In the genomic region with DNA sequence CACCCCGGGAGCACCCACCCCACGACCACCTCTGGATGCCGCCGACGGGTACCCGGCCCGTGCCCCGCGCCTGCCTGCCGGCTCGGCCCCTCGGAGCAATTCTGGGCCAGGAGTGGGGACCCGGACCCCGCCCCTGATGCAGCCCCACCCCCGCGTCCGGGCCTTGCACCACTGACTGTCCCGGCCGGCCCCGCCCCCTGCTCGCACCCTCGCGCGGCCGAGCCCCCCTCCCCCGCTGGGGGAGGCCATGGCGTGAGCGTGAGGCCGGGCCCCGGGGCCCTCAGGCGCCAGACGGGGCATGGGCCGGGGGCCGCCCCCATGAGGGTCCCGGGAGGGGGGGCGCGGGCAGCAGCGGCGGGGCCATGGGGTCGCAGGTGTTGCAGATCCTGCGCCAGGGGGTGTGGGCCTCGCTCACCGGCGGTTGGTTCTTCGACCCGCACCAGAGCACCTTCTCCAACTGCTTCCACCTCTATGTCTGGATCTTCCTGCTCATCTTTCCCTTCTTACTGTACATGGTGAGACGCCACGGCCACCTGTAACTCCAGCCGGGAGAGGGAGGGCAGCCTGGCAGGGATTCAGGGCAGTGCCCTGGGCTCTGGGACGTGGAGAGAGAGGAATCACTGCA, we compare ENCODE assay signal across 1 cellular context.
TF ChIP-seq lines count a peak whose summit lies in the region.

No MANE protein-coding gene starts in this region.

TF ChIP-seq in K562, 482 proteins besides CTCF, POLR2A, EP300 and RAD21 (continues in another document):
- TF ChIP-seq POLR2G (IDR thresholded peaks at IDR 0.05; ENCODE audit: low read depth, low read length) = peak; percentile 10
- no peak for TF ChIP-seq NCOA2 (IDR thresholded peaks at IDR 0.05; ENCODE audit: partially characterized antibody in 2 of 2)
- no peak for TF ChIP-seq ZNF253 (CRISPR knock-in tag; conservative IDR thresholded peaks at IDR 0.05)
- TF ChIP-seq ZFX (CRISPR knock-in tag; IDR thresholded peaks at IDR 0.05) = peak; percentile 49
- TF ChIP-seq MXI1 (IDR thresholded peaks at IDR 0.05; ENCODE audit: low read depth, low read length) = 0 out of 2 replicates have a peak, but pooled peaks have one; percentile 12
- TF ChIP-seq KDM4B (IDR thresholded peaks at IDR 0.05; ENCODE audit: borderline replicate concordance in 2 of 2, low read depth in 1 of 2) = no peak
- no peak for TF ChIP-seq TCF7L2 (IDR thresholded peaks at IDR 0.05; ENCODE audit: low read depth, low read length)
- TF ChIP-seq FOSL1 (tag; conservative IDR thresholded peaks at IDR 0.05) = no peak
- TF ChIP-seq CHD1 (IDR thresholded peaks at IDR 0.05; ENCODE audit: low read length) = peak; percentile 98
- TF ChIP-seq, protein P1, sequence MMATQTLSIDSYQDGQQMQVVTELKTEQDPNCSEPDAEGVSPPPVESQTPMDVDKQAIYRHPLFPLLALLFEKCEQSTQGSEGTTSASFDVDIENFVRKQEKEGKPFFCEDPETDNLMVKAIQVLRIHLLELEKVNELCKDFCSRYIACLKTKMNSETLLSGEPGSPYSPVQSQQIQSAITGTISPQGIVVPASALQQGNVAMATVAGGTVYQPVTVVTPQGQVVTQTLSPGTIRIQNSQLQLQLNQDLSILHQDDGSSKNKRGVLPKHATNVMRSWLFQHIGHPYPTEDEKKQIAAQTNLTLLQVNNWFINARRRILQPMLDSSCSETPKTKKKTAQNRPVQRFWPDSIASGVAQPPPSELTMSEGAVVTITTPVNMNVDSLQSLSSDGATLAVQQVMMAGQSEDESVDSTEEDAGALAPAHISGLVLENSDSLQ (IDR thresholded peaks at IDR 0.05) = no peak
- TF ChIP-seq, protein P2, sequence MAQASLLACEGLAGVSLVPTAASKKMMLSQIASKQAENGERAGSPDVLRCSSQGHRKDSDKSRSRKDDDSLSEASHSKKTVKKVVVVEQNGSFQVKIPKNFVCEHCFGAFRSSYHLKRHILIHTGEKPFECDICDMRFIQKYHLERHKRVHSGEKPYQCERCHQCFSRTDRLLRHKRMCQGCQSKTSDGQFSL (CRISPR knock-in tag; IDR thresholded peaks at IDR 0.05) = no peak
- TF ChIP-seq, protein P2 (tag; IDR thresholded peaks at IDR 0.05) = no peak
- TF ChIP-seq, protein P3, sequence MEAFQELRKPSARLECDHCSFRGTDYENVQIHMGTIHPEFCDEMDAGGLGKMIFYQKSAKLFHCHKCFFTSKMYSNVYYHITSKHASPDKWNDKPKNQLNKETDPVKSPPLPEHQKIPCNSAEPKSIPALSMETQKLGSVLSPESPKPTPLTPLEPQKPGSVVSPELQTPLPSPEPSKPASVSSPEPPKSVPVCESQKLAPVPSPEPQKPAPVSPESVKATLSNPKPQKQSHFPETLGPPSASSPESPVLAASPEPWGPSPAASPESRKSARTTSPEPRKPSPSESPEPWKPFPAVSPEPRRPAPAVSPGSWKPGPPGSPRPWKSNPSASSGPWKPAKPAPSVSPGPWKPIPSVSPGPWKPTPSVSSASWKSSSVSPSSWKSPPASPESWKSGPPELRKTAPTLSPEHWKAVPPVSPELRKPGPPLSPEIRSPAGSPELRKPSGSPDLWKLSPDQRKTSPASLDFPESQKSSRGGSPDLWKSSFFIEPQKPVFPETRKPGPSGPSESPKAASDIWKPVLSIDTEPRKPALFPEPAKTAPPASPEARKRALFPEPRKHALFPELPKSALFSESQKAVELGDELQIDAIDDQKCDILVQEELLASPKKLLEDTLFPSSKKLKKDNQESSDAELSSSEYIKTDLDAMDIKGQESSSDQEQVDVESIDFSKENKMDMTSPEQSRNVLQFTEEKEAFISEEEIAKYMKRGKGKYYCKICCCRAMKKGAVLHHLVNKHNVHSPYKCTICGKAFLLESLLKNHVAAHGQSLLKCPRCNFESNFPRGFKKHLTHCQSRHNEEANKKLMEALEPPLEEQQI (IDR thresholded peaks at IDR 0.05) = no peak
- TF ChIP-seq ZNF699 (CRISPR knock-in tag; IDR thresholded peaks at IDR 0.05; ENCODE audit: insufficient replicate concordance) = no peak
- TF ChIP-seq ETV6 (IDR thresholded peaks at IDR 0.05; ENCODE audit: borderline replicate concordance in 1 of 2, low read depth in 2 of 2, low read length in 1 of 2) = no peak
- 0 out of 2 replicates have a peak, but pooled peaks have one; percentile 33 for TF ChIP-seq ETV6 (CRISPR knock-in tag; IDR thresholded peaks at IDR 0.05; ENCODE audit: borderline replicate concordance)
- no peak for TF ChIP-seq PHF8 (IDR thresholded peaks at IDR 0.05; ENCODE audit: borderline replicate concordance, low read length)
- peak; percentile 22 for TF ChIP-seq RBFOX2 (IDR thresholded peaks at IDR 0.05; ENCODE audit: low read depth, low read length)
- no peak for TF ChIP-seq ZC3H11A (IDR thresholded peaks at IDR 0.05; ENCODE audit: low read depth, low read length)
- TF ChIP-seq JUND (IDR thresholded peaks at IDR 0.05; ENCODE audit: borderline replicate concordance, low read depth, low read length) = no peak
- TF ChIP-seq JUND (tag; IDR thresholded peaks at IDR 0.05; ENCODE audit: borderline replicate concordance, low read depth, low read length) = no peak
- TF ChIP-seq, protein P4, sequence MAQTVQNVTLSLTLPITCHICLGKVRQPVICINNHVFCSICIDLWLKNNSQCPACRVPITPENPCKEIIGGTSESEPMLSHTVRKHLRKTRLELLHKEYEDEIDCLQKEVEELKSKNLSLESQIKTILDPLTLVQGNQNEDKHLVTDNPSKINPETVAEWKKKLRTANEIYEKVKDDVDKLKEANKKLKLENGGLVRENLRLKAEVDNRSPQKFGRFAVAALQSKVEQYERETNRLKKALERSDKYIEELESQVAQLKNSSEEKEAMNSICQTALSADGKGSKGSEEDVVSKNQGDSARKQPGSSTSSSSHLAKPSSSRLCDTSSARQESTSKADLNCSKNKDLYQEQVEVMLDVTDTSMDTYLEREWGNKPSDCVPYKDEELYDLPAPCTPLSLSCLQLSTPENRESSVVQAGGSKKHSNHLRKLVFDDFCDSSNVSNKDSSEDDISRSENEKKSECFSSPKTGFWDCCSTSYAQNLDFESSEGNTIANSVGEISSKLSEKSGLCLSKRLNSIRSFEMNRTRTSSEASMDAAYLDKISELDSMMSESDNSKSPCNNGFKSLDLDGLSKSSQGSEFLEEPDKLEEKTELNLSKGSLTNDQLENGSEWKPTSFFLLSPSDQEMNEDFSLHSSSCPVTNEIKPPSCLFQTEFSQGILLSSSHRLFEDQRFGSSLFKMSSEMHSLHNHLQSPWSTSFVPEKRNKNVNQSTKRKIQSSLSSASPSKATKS (CRISPR knock-in tag; IDR thresholded peaks at IDR 0.05) = no peak
- TF ChIP-seq FOXK1 (CRISPR knock-in tag; IDR thresholded peaks at IDR 0.05; ENCODE audit: borderline replicate concordance) = no peak
- TF ChIP-seq ZNF282 (CRISPR knock-in tag; IDR thresholded peaks at IDR 0.05) = no peak
- no peak for TF ChIP-seq ZBTB8A (IDR thresholded peaks at IDR 0.05; ENCODE audit: partially characterized antibody)
- TF ChIP-seq, protein P5, sequence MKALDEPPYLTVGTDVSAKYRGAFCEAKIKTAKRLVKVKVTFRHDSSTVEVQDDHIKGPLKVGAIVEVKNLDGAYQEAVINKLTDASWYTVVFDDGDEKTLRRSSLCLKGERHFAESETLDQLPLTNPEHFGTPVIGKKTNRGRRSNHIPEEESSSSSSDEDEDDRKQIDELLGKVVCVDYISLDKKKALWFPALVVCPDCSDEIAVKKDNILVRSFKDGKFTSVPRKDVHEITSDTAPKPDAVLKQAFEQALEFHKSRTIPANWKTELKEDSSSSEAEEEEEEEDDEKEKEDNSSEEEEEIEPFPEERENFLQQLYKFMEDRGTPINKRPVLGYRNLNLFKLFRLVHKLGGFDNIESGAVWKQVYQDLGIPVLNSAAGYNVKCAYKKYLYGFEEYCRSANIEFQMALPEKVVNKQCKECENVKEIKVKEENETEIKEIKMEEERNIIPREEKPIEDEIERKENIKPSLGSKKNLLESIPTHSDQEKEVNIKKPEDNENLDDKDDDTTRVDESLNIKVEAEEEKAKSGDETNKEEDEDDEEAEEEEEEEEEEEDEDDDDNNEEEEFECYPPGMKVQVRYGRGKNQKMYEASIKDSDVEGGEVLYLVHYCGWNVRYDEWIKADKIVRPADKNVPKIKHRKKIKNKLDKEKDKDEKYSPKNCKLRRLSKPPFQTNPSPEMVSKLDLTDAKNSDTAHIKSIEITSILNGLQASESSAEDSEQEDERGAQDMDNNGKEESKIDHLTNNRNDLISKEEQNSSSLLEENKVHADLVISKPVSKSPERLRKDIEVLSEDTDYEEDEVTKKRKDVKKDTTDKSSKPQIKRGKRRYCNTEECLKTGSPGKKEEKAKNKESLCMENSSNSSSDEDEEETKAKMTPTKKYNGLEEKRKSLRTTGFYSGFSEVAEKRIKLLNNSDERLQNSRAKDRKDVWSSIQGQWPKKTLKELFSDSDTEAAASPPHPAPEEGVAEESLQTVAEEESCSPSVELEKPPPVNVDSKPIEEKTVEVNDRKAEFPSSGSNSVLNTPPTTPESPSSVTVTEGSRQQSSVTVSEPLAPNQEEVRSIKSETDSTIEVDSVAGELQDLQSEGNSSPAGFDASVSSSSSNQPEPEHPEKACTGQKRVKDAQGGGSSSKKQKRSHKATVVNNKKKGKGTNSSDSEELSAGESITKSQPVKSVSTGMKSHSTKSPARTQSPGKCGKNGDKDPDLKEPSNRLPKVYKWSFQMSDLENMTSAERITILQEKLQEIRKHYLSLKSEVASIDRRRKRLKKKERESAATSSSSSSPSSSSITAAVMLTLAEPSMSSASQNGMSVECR (CRISPR knock-in tag; IDR thresholded peaks at IDR 0.05) = peak; percentile 77
- TF ChIP-seq ZNF140 (CRISPR knock-in tag; IDR thresholded peaks at IDR 0.05) = no peak
- TF ChIP-seq, protein P6, sequence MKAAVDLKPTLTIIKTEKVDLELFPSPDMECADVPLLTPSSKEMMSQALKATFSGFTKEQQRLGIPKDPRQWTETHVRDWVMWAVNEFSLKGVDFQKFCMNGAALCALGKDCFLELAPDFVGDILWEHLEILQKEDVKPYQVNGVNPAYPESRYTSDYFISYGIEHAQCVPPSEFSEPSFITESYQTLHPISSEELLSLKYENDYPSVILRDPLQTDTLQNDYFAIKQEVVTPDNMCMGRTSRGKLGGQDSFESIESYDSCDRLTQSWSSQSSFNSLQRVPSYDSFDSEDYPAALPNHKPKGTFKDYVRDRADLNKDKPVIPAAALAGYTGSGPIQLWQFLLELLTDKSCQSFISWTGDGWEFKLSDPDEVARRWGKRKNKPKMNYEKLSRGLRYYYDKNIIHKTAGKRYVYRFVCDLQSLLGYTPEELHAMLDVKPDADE (conservative IDR thresholded peaks at IDR 0.05; ENCODE audit: control insufficient read depth, low read depth, low read length) = peak; percentile 78; the same call in 1 of the 2 replicates
- TF ChIP-seq BCOR (IDR thresholded peaks at IDR 0.05) = no peak
- TF ChIP-seq, protein P7, sequence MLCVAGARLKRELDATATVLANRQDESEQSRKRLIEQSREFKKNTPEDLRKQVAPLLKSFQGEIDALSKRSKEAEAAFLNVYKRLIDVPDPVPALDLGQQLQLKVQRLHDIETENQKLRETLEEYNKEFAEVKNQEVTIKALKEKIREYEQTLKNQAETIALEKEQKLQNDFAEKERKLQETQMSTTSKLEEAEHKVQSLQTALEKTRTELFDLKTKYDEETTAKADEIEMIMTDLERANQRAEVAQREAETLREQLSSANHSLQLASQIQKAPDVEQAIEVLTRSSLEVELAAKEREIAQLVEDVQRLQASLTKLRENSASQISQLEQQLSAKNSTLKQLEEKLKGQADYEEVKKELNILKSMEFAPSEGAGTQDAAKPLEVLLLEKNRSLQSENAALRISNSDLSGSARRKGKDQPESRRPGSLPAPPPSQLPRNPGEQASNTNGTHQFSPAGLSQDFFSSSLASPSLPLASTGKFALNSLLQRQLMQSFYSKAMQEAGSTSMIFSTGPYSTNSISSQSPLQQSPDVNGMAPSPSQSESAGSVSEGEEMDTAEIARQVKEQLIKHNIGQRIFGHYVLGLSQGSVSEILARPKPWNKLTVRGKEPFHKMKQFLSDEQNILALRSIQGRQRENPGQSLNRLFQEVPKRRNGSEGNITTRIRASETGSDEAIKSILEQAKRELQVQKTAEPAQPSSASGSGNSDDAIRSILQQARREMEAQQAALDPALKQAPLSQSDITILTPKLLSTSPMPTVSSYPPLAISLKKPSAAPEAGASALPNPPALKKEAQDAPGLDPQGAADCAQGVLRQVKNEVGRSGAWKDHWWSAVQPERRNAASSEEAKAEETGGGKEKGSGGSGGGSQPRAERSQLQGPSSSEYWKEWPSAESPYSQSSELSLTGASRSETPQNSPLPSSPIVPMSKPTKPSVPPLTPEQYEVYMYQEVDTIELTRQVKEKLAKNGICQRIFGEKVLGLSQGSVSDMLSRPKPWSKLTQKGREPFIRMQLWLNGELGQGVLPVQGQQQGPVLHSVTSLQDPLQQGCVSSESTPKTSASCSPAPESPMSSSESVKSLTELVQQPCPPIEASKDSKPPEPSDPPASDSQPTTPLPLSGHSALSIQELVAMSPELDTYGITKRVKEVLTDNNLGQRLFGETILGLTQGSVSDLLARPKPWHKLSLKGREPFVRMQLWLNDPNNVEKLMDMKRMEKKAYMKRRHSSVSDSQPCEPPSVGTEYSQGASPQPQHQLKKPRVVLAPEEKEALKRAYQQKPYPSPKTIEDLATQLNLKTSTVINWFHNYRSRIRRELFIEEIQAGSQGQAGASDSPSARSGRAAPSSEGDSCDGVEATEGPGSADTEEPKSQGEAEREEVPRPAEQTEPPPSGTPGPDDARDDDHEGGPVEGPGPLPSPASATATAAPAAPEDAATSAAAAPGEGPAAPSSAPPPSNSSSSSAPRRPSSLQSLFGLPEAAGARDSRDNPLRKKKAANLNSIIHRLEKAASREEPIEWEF (CRISPR knock-in tag; IDR thresholded peaks at IDR 0.05) = no peak
- TF ChIP-seq ARHGAP35 (IDR thresholded peaks at IDR 0.05; ENCODE audit: partially characterized antibody) = no peak
- TF ChIP-seq ZKSCAN1 (IDR thresholded peaks at IDR 0.05; ENCODE audit: low read depth, low read length) = no peak
- TF ChIP-seq, protein P8, sequence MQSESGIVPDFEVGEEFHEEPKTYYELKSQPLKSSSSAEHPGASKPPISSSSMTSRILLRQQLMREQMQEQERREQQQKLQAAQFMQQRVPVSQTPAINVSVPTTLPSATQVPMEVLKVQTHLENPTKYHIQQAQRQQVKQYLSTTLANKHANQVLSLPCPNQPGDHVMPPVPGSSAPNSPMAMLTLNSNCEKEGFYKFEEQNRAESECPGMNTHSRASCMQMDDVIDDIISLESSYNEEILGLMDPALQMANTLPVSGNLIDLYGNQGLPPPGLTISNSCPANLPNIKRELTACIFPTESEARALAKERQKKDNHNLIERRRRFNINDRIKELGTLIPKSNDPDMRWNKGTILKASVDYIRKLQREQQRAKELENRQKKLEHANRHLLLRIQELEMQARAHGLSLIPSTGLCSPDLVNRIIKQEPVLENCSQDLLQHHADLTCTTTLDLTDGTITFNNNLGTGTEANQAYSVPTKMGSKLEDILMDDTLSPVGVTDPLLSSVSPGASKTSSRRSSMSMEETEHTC (IDR thresholded peaks at IDR 0.05) = no peak
